ENCODE assay signal across 2 cellular contexts in the genomic region with DNA sequence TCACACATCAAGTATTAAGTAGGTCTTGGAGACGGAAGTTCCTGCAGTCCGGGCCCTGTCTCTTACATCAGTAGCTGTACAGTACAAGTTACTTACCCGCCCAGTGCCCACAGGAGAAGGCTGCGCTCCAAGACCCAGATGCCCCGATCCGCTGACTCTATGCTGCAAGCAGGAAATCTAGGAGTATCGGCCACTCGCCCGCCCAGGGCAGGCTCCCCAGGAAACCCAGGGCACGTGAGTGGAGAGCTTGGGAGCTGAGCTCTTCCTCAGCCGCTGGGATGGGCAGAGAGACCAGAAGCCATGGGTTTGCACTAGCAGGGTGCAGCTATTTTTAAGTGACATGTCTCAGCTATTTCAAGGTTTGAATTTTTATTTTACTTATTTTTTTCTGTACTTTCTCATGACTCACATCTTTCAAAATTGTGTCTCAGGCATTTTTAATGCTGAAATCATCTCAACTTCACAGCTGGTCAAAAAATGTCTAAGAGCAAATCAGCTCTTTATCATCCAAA.
TF ChIP-seq lines count a peak whose summit lies in the region.

No MANE protein-coding gene starts in this region.

TF ChIP-seq in SK-N-SH, 30 proteins besides CTCF, POLR2A, EP300 and RAD21 (continued from another document):
- TF ChIP-seq GABPA (IDR thresholded peaks at IDR 0.05; ENCODE audit: low read depth) (no peak), USF2 (IDR thresholded peaks at IDR 0.05; ENCODE audit: borderline replicate concordance, low read depth, low read length) (no peak), FOSL2 (IDR thresholded peaks at IDR 0.05; ENCODE audit: borderline replicate concordance, low read depth) (no peak), TEAD4 (IDR thresholded peaks at IDR 0.05; ENCODE audit: borderline replicate concordance, insufficient read depth) (no peak), RCOR1 (IDR thresholded peaks at IDR 0.05; ENCODE audit: low read length) (no peak), EZH2phosphoT487 (IDR thresholded peaks at IDR 0.05; ENCODE audit: borderline replicate concordance, low read depth) (no peak), NRF1 (IDR thresholded peaks at IDR 0.05; ENCODE audit: low read depth, low read length) (no peak), JUND (IDR thresholded peaks at IDR 0.05) (no peak)
- TF ChIP-seq, protein P1, sequence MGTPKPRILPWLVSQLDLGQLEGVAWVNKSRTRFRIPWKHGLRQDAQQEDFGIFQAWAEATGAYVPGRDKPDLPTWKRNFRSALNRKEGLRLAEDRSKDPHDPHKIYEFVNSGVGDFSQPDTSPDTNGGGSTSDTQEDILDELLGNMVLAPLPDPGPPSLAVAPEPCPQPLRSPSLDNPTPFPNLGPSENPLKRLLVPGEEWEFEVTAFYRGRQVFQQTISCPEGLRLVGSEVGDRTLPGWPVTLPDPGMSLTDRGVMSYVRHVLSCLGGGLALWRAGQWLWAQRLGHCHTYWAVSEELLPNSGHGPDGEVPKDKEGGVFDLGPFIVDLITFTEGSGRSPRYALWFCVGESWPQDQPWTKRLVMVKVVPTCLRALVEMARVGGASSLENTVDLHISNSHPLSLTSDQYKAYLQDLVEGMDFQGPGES (IDR thresholded peaks at IDR 0.05; ENCODE audit: low read depth, low read length), result no peak
- TF ChIP-seq, protein P2, sequence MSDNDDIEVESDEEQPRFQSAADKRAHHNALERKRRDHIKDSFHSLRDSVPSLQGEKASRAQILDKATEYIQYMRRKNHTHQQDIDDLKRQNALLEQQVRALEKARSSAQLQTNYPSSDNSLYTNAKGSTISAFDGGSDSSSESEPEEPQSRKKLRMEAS (IDR thresholded peaks at IDR 0.05; ENCODE audit: low read depth), result no peak
- TF ChIP-seq, protein P3, sequence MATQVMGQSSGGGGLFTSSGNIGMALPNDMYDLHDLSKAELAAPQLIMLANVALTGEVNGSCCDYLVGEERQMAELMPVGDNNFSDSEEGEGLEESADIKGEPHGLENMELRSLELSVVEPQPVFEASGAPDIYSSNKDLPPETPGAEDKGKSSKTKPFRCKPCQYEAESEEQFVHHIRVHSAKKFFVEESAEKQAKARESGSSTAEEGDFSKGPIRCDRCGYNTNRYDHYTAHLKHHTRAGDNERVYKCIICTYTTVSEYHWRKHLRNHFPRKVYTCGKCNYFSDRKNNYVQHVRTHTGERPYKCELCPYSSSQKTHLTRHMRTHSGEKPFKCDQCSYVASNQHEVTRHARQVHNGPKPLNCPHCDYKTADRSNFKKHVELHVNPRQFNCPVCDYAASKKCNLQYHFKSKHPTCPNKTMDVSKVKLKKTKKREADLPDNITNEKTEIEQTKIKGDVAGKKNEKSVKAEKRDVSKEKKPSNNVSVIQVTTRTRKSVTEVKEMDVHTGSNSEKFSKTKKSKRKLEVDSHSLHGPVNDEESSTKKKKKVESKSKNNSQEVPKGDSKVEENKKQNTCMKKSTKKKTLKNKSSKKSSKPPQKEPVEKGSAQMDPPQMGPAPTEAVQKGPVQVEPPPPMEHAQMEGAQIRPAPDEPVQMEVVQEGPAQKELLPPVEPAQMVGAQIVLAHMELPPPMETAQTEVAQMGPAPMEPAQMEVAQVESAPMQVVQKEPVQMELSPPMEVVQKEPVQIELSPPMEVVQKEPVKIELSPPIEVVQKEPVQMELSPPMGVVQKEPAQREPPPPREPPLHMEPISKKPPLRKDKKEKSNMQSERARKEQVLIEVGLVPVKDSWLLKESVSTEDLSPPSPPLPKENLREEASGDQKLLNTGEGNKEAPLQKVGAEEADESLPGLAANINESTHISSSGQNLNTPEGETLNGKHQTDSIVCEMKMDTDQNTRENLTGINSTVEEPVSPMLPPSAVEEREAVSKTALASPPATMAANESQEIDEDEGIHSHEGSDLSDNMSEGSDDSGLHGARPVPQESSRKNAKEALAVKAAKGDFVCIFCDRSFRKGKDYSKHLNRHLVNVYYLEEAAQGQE (IDR thresholded peaks at IDR 0.05; ENCODE audit: low read depth, low read length), result no peak

TF ChIP-seq in SK-N-SH treated with all-trans-retinoic acid at 6 μM for 48 hours, 23 proteins besides CTCF, POLR2A, EP300 and RAD21:
- TF ChIP-seq, protein P4, sequence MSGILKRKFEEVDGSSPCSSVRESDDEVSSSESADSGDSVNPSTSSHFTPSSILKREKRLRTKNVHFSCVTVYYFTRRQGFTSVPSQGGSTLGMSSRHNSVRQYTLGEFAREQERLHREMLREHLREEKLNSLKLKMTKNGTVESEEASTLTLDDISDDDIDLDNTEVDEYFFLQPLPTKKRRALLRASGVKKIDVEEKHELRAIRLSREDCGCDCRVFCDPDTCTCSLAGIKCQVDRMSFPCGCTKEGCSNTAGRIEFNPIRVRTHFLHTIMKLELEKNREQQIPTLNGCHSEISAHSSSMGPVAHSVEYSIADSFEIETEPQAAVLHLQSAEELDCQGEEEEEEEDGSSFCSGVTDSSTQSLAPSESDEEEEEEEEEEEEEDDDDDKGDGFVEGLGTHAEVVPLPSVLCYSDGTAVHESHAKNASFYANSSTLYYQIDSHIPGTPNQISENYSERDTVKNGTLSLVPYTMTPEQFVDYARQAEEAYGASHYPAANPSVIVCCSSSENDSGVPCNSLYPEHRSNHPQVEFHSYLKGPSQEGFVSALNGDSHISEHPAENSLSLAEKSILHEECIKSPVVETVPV (CRISPR knock-in tag; IDR thresholded peaks at IDR 0.05), result no peak
- TF ChIP-seq GLIS3 (CRISPR knock-in tag; IDR thresholded peaks at IDR 0.05), result no peak
- TF ChIP-seq ISL1 (CRISPR knock-in tag; IDR thresholded peaks at IDR 0.05), result no peak
- no peak for TF ChIP-seq BACH2 (CRISPR knock-in tag; IDR thresholded peaks at IDR 0.05; ENCODE audit: borderline replicate concordance)
- TF ChIP-seq, protein P5, sequence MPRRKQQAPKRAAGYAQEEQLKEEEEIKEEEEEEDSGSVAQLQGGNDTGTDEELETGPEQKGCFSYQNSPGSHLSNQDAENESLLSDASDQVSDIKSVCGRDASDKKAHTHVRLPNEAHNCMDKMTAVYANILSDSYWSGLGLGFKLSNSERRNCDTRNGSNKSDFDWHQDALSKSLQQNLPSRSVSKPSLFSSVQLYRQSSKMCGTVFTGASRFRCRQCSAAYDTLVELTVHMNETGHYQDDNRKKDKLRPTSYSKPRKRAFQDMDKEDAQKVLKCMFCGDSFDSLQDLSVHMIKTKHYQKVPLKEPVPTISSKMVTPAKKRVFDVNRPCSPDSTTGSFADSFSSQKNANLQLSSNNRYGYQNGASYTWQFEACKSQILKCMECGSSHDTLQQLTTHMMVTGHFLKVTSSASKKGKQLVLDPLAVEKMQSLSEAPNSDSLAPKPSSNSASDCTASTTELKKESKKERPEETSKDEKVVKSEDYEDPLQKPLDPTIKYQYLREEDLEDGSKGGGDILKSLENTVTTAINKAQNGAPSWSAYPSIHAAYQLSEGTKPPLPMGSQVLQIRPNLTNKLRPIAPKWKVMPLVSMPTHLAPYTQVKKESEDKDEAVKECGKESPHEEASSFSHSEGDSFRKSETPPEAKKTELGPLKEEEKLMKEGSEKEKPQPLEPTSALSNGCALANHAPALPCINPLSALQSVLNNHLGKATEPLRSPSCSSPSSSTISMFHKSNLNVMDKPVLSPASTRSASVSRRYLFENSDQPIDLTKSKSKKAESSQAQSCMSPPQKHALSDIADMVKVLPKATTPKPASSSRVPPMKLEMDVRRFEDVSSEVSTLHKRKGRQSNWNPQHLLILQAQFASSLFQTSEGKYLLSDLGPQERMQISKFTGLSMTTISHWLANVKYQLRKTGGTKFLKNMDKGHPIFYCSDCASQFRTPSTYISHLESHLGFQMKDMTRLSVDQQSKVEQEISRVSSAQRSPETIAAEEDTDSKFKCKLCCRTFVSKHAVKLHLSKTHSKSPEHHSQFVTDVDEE (CRISPR knock-in tag; IDR thresholded peaks at IDR 0.05), result no peak
- TF ChIP-seq CSDC2 (CRISPR knock-in tag; IDR thresholded peaks at IDR 0.05), result no peak
- no peak for TF ChIP-seq OSR1 (CRISPR knock-in tag; IDR thresholded peaks at IDR 0.05)
